8 cellular contexts compared by ENCODE assay signal in genomic region chr1:209751627-209752231, GRCh38. TPM values are rescaled to one million over a fixed set of nuclear protein-coding genes. Genes with fewer than 3 reads are reported as not detected.
DNase-seq lines count a peak whose midpoint lies in the region; ATAC-seq and TF ChIP-seq lines count a peak whose summit lies in the region.

No MANE protein-coding gene starts in this region.

- peak overlapping the region; percentile 65 to 90 (median 78) for H3K4me3 Mint-ChIP-seq in CD4-positive, alpha-beta memory T cell
- H3K4me3 Mint-ChIP-seq in activated T-helper 17 cell treated with anti-CD3 and anti-CD28 coated beads, Interleukin-2, amount 50 U/mL, for 72 hours = peak overlapping the region; percentile 81

- no peak for TF ChIP-seq CTCF in mammary epithelial cell (conservative IDR thresholded peaks at IDR 0.05 in 1 of 2, IDR thresholded peaks at IDR 0.05 in 1 of 2; ENCODE audit: extremely low read depth in 1 of 2, insufficient read depth in 1 of 2, low read depth in 1 of 2, low read length in 2 of 2)

- H3K36me3 Mint-ChIP-seq in CD4-positive, alpha-beta memory T cell = peaks cover 4 to 7% of the 10 kb centered on the region in 2 donors
- no peaks in the 10 kb centered on the region for H3K36me3 Mint-ChIP-seq in activated T-helper 17 cell treated with anti-CD3 and anti-CD28 coated beads, Interleukin-2, amount 50 U/mL, for 72 hours (ENCODE audit: low read depth)

- no peaks in the 10 kb centered on the region for H4K20me1 ChIP-seq in mammary epithelial cell (ENCODE audit: insufficient read depth, low read length)

- H2AFZ ChIP-seq in mammary epithelial cell (ENCODE audit: low read depth, low read length) = no peak overlapping the region

- CTCF ChIA-PET in CD4-positive, alpha-beta memory T cell (lab: Charles Lee; ENCODE audit: partially characterized antibody) = interaction anchor here (1.0 to 14.6 kb wide), 5 partner anchors 12 to 76 kb away, joined by 3 to 385 read pairs (median 5); partner anchors contain the start of genes TRAF3IP3 and UTP25
- CTCF ChIA-PET in mammary epithelial cell (lab: Charles Lee; ENCODE audit: low non-redundant PET) = no interaction called here

- no peaks in the 10 kb centered on the region for H3K9me3 Mint-ChIP-seq in CD4-positive, alpha-beta memory T cell
- no peaks in the 10 kb centered on the region for H3K9me3 Mint-ChIP-seq in activated T-helper 17 cell treated with anti-CD3 and anti-CD28 coated beads, Interleukin-2, amount 50 U/mL, for 72 hours

- no peaks in the 10 kb centered on the region for H3K27me3 Mint-ChIP-seq in CD4-positive, alpha-beta memory T cell
- H3K27me3 Mint-ChIP-seq in activated T-helper 17 cell treated with anti-CD3 and anti-CD28 coated beads, Interleukin-2, amount 50 U/mL, for 72 hours = no peaks in the 10 kb centered on the region

- peak overlapping the region; percentile 54 for H3K27ac ChIP-seq in CD4-positive, alpha-beta memory T cell (ENCODE audit: low read depth, low read length)
- H3K27ac ChIP-seq in mammary epithelial cell (ENCODE audit: insufficient read depth, low read depth, low read length) = no peak overlapping the region

- no peaks in the 10 kb centered on the region for H3K9me3 ChIP-seq in CD4-positive, alpha-beta memory T cell (ENCODE audit: control insufficient read depth in 1 of 2, low read length in 2 of 2)
- H3K9me3 ChIP-seq in mammary epithelial cell (replicated peaks; ENCODE audit: insufficient read depth, low read length) = no peaks in the 10 kb centered on the region

- H3K4me3 ChIP-seq in CD4-positive, alpha-beta memory T cell (ENCODE audit: low read length in 2 of 2) = peak overlapping the region in 1 of 2 donors; percentile 21
- no peak overlapping the region for H3K4me3 ChIP-seq in mammary epithelial cell (replicated peaks in 1 of 3; ENCODE audit: insufficient read depth in 1 of 3, low read depth in 2 of 3, low read length in 3 of 3)

- ATAC-seq in GM19397 (IDR thresholded peaks at IDR 0.05; ENCODE audit: unreplicated experiment) (peak; percentile 36), HG03135 (IDR thresholded peaks at IDR 0.05; ENCODE audit: unreplicated experiment) (peak; percentile 44)
- peak; percentile 61 for ATAC-seq in activated T-helper 17 cell treated with anti-CD3 and anti-CD28 coated beads, Interleukin-2, amount 50 U/mL, for 72 hours (replicated peaks)

- in situ Hi-C loops in mammary epithelial cell (cut with MboI; ENCODE audit: low sequenced_read_pairs in 2 of 2) = no loop called here
- in situ Hi-C loops in G401 (cut with HindIII; ENCODE audit: low sequenced_read_pairs) = no loop called here

- POLR2A ChIA-PET in CD4-positive, alpha-beta memory T cell (lab: Charles Lee; ENCODE audit: partially characterized antibody) = interaction anchor here (1.2 to 36.1 kb wide), 2 partner anchors 22 to 76 kb away, joined by 9 to 1778 read pairs; partner anchors contain the start of genes C1orf74 and UTP25

- dilution Hi-C loops in mammary epithelial cell (cut with HindIII; ENCODE audit: low sequenced_read_pairs) = no loop called here

- intact Hi-C loops in CD4-positive, alpha-beta memory T cell (cut with micrococcal nuclease) = loop anchor here (1.0 kb wide), 1 partner anchor 17 kb away; no protein-coding TSS in a partner anchor
- intact Hi-C loops in mammary epithelial cell (cut with micrococcal nuclease) = no loop called here

- peaks cover 54 to 94% (median 74%) of the 10 kb centered on the region in 4 donors for H3K4me1 Mint-ChIP-seq in CD4-positive, alpha-beta memory T cell
- peaks cover 40% of the 10 kb centered on the region for H3K4me1 Mint-ChIP-seq in activated T-helper 17 cell treated with anti-CD3 and anti-CD28 coated beads, Interleukin-2, amount 50 U/mL, for 72 hours

- WGBS in mammary epithelial cell (ENCODE audit: low coverage, missing lambda C conversion rate) = 89% methylated on average over 5 of the region's 5 CpGs

- H3K79me2 ChIP-seq in mammary epithelial cell (ENCODE audit: insufficient read depth, low read length) = no peaks in the 10 kb centered on the region

- no TSS peak for BruUV-seq in mammary epithelial cell (replicated peaks; lab: Mats Ljungman, UMichigan)

- DNase-seq in CD4-positive, alpha-beta memory T cell = peak; percentile 15 to 48 (median 37)
- DNase-seq in cerebellum (ENCODE audit: low spot score) (no peak), mammary epithelial cell (no peak), G401 (ENCODE audit: low spot score) (no peak), OCI-M2 (lab: John Stamatoyannopoulos, UW; ENCODE audit: unreplicated experiment) (no peak)

- peaks cover 90% of the 10 kb centered on the region for H3K4me1 ChIP-seq in CD4-positive, alpha-beta memory T cell (ENCODE audit: insufficient read depth, low read length)
- peaks cover 7% of the 10 kb centered on the region for H3K4me1 ChIP-seq in mammary epithelial cell (ENCODE audit: insufficient read depth, low read length)

- H3K36me3 ChIP-seq in CD4-positive, alpha-beta memory T cell (ENCODE audit: insufficient read depth, low read length) = no peaks in the 10 kb centered on the region
- H3K36me3 ChIP-seq in mammary epithelial cell (ENCODE audit: insufficient read depth, low read length) = no peaks in the 10 kb centered on the region

- peak overlapping the region; percentile 89 to 97 (median 91) for H3K27ac Mint-ChIP-seq in CD4-positive, alpha-beta memory T cell
- peak overlapping the region; percentile 96 for H3K27ac Mint-ChIP-seq in activated T-helper 17 cell treated with anti-CD3 and anti-CD28 coated beads, Interleukin-2, amount 50 U/mL, for 72 hours

- no peak overlapping the region for H3K4me2 ChIP-seq in mammary epithelial cell (ENCODE audit: insufficient read depth, low read depth, low read length)

- no peaks in the 10 kb centered on the region for H3K27me3 ChIP-seq in CD4-positive, alpha-beta memory T cell (ENCODE audit: insufficient read depth, low read length)
- H3K27me3 ChIP-seq in mammary epithelial cell (ENCODE audit: insufficient read depth, low read length) = no peaks in the 10 kb centered on the region

- no peak overlapping the region for H3K9ac ChIP-seq in mammary epithelial cell (ENCODE audit: insufficient read depth, low read length)

RNA-seq across cellular contexts. Expression of gene TRAF3IP3, which starts 4.1 kb away (rescaled TPM):
- total RNA-seq in CD4-positive, alpha-beta memory T cell = 100 to 1,000 TPM; 571 to 574 TPM
- polyA plus RNA-seq in CD4-positive, alpha-beta memory T cell = 100 to 1,000 TPM; 435 to 487 TPM
- total RNA-seq in activated T-helper 17 cell treated with anti-CD3 and anti-CD28 coated beads, Interleukin-2, amount 50 U/mL, for 72 hours = 100 to 1,000 TPM; 175 to 184 TPM
- total RNA-seq in cerebellum (0.27 TPM), mammary epithelial cell (under 1 TPM in 1 of 2 donors, not detected in 1; 0.28 TPM)
- polyA plus RNA-seq in mammary epithelial cell = not detected
- polyA minus RNA-seq in mammary epithelial cell = not detected
- 0.10 TPM in 1 of 2 replicates, not detected in the other for total RNA-seq in G401 (2014; rRNA removed; shearing (Covaris generic))

RNA-seq across cellular contexts. Expression of gene C1orf74, which starts 32.6 kb away (rescaled TPM):
- 1 to 10 TPM; 1.2 TPM for total RNA-seq in CD4-positive, alpha-beta memory T cell
- under 1 TPM in 1 of 2 donors, not detected in 1; 0.41 TPM for polyA plus RNA-seq in CD4-positive, alpha-beta memory T cell
- 1 to 10 TPM; 2.5 to 3.8 TPM for total RNA-seq in activated T-helper 17 cell treated with anti-CD3 and anti-CD28 coated beads, Interleukin-2, amount 50 U/mL, for 72 hours
- total RNA-seq in cerebellum (2.4 TPM), mammary epithelial cell (10 to 100 TPM; 29.8 to 50.1 TPM)
- 13.2 TPM for polyA plus RNA-seq in mammary epithelial cell
- 28.7 TPM for polyA minus RNA-seq in mammary epithelial cell
- 6.2 and 9.0 TPM in 2 replicates for total RNA-seq in G401 (2014; rRNA removed; shearing (Covaris generic))

RNA-seq across cellular contexts. Expression of gene HSD11B1, which starts 47.1 kb away (rescaled TPM):
- total RNA-seq in CD4-positive, alpha-beta memory T cell = under 1 TPM in 1 of 2 experiments, not detected in 1; 0.49 TPM
- 1 to 10 TPM; 5.6 to 7.3 TPM for polyA plus RNA-seq in CD4-positive, alpha-beta memory T cell
- 1 to 10 TPM; 2.4 to 9.7 TPM for total RNA-seq in activated T-helper 17 cell treated with anti-CD3 and anti-CD28 coated beads, Interleukin-2, amount 50 U/mL, for 72 hours
- total RNA-seq in cerebellum (not detected), mammary epithelial cell (not detected)
- polyA plus RNA-seq in mammary epithelial cell = 0.65 TPM
- polyA minus RNA-seq in mammary epithelial cell = not detected
- not detected in 2 replicates for total RNA-seq in G401 (2014; rRNA removed; shearing (Covaris generic))

RNA-seq across cellular contexts. Expression of gene IRF6, which starts 54.2 kb away (rescaled TPM):
- under 1 TPM; 0.15 to 0.50 TPM for total RNA-seq in CD4-positive, alpha-beta memory T cell
- polyA plus RNA-seq in CD4-positive, alpha-beta memory T cell = under 1 TPM in 1 of 2 donors, not detected in 1; 0.42 TPM
- total RNA-seq in activated T-helper 17 cell treated with anti-CD3 and anti-CD28 coated beads, Interleukin-2, amount 50 U/mL, for 72 hours = 1 to 10 TPM in 1 of 2 donors, under 1 TPM in 1; 0.35 to 1.7 TPM
- 1.8 TPM for total RNA-seq in cerebellum
- 100 to 1,000 TPM; 261 to 422 TPM for total RNA-seq in mammary epithelial cell
- polyA plus RNA-seq in mammary epithelial cell = 252 TPM
- polyA minus RNA-seq in mammary epithelial cell = 369 TPM
- total RNA-seq in G401 (2014; rRNA removed; shearing (Covaris generic)) = not detected in 2 replicates

Comparison
In these comparisons a context has a peak if more than half of its experiments do, and no peak if none do; other contexts are left out.
1. DNase-seq: peak in CD4-positive, alpha-beta memory T cell (5 of 5); none in cerebellum (single experiment), mammary epithelial cell (single experiment), G401 (single experiment) and OCI-M2 (single experiment).
2. RNA of gene TRAF3IP3, which starts 4.1 kb away (total RNA-seq): 571 to 574 TPM in CD4-positive, alpha-beta memory T cell and 175 to 184 TPM in activated T-helper 17 cell treated with anti-CD3 and anti-CD28 coated beads, Interleukin-2, amount 50 U/mL, for 72 hours; 0.28 TPM in mammary epithelial cell, 0.27 TPM in cerebellum (single experiment) and 0.10 TPM in G401; every median in the first group is over 100 times any median in the second.
3. Peak in every context shown above with its lines, with median percentiles within 50 percentile points of each other: ATAC-seq.